ENCODE assay signal across 8 cellular contexts in the genomic region with DNA sequence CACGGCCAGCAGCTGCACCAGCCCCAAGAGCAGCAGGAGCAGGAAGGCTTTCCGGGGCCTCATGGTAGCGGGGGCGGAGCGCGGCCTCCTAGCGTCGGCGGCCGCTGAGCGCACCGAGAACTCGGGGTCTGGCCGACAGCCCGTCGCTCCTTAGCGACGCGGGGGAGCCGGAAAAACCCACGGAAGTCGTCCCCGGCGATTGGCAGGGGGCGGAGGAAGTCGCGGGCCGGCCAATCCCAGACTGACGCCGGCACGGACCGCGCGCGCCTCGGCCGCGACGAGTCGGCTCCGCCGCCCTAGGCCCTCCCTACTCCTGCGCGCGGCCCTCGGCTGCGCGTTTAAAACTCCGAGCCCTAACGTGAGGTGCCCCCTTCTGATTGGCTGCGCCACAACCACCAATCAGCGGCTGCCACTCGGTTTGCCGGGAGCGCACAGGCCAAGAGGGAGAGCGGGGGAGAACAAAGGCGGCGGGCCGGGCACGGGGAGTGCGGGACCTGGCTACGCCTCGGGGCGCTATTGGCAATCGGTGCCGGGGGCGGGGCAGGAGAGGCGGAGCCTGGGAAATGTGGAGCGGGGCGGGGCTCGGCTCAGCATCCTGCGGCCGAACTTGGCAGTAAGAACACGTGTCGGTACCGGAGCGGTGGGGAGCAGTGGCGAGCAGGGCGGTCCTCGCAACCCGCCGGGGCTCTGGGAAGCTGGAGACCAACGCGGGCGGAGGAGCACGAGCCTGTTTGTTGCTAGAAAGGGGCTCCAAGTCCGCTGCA. TPM values are rescaled to one million over a fixed set of nuclear protein-coding genes. Genes with fewer than 3 reads are reported as not detected.
DNase-seq lines count a peak whose midpoint lies in the region; ATAC-seq, FAIRE-seq and TF ChIP-seq lines count a peak whose summit lies in the region.

A gene with protein sequence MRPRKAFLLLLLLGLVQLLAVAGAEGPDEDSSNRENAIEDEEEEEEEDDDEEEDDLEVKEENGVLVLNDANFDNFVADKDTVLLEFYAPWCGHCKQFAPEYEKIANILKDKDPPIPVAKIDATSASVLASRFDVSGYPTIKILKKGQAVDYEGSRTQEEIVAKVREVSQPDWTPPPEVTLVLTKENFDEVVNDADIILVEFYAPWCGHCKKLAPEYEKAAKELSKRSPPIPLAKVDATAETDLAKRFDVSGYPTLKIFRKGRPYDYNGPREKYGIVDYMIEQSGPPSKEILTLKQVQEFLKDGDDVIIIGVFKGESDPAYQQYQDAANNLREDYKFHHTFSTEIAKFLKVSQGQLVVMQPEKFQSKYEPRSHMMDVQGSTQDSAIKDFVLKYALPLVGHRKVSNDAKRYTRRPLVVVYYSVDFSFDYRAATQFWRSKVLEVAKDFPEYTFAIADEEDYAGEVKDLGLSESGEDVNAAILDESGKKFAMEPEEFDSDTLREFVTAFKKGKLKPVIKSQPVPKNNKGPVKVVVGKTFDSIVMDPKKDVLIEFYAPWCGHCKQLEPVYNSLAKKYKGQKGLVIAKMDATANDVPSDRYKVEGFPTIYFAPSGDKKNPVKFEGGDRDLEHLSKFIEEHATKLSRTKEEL (minus strand): TSS at position 160 of the 764 bp plus-strand sequence. CDS start 97 bp downstream, at position 63.

- H3K9me3 ChIP-seq in CD4-positive, alpha-beta T cell (ENCODE audit: control insufficient read depth, low read length): no peaks in the 10 kb centered on the region
- H3K9me3 ChIP-seq in HepG2 (ENCODE audit: low read length): no peaks in the 10 kb centered on the region

- peak within 1 kb of the TSS; percentile 70 for H3K27ac ChIP-seq in CD4-positive, alpha-beta T cell (ENCODE audit: low read depth, low read length)
- peak within 1 kb of the TSS; percentile 95 for H3K27ac ChIP-seq in HepG2 (ENCODE audit: extremely low read length, insufficient read depth, low read length)

- H3K27me3 Mint-ChIP-seq in CD4-positive, alpha-beta T cell: no peaks in the 10 kb centered on the region

- peaks cover 40% of the 10 kb centered on the region for H3K79me2 ChIP-seq in HepG2 (ENCODE audit: insufficient read depth, low read length)

- peak; percentile 87 for FAIRE-seq in HepG2 (lab: Jason Lieb, UNC)

- peak within 1 kb of the TSS; percentile 90 to 95 (median 93) for H3K4me3 ChIP-seq in HepG2 (replicated peaks in 1 of 3; ENCODE audit: insufficient read depth in 1 of 3, low read depth in 2 of 3, low read length in 3 of 3)

- no peaks in the 10 kb centered on the region; the same call in 1 of the 2 replicates for H4K20me1 ChIP-seq in HepG2 (ENCODE audit: insufficient read depth, low read length)

- H3K4me1 Mint-ChIP-seq in CD4-positive, alpha-beta T cell (ENCODE audit: low read depth): peaks cover 54% of the 10 kb centered on the region

- peak; percentile 51; the same call in 1 of the 2 replicates for TF ChIP-seq RAD21 in HepG2 (CRISPR knock-in tag; IDR thresholded peaks at IDR 0.05)

- H3K36me3 ChIP-seq in HepG2 (replicated peaks in 1 of 2; ENCODE audit: control insufficient read depth in 1 of 2, insufficient read depth in 2 of 2, low read length in 2 of 2): peaks cover 3 to 14% of the 10 kb centered on the region in 2 experiments; a peak in 3 of 5 replicates

- in situ Hi-C loops in HepG2 (cut with HindIII; ENCODE audit: extremely low pct_ligation_motif_present, low pct_unique_long_range_greater_than_20kb): no loop called here

- intact Hi-C loops in CD4-positive, alpha-beta T cell (cut with DNase I, micrococcal nuclease): loop anchor here (1.0 to 10.0 kb wide), 10 partner anchors 23 to 469 kb away; a partner anchor contains a TSS
- intact Hi-C loops in HepG2 (cut with micrococcal nuclease; ENCODE audit: unreplicated experiment): loop anchor here (1.0 to 2.0 kb wide), 3 partner anchors 37 to 62 kb away; a partner anchor contains a TSS

- no peak for TF ChIP-seq CTCF in CD4-positive, alpha-beta T cell (IDR thresholded peaks at IDR 0.05)
- peak; percentile 3; the same call in 1 of the 2 replicates for TF ChIP-seq CTCF in HepG2 (CRISPR knock-in tag; IDR thresholded peaks at IDR 0.05)

- H2AFZ ChIP-seq in HepG2 (ENCODE audit: low read length): peak within 1 kb of the TSS; percentile 86

- DNase-seq in CD4-positive, alpha-beta T cell: peak; percentile 96 to 99 (median 99)
- DNase-seq in NCI-H82 (lab: John Stamatoyannopoulos, UW) (peak; percentile 99), dermis microvascular lymphatic vessel endothelial cell (ENCODE audit: low read depth in 2 of 2) (peak; percentile 97 to 100), HepG2 (ENCODE audit: low spot score) (peak; percentile 98)
- DNase-seq in activated CD4-positive, alpha-beta T cell treated with anti-CD3 and anti-CD28 coated beads, Interleukin-2, amount 50 U/mL, for 48 hours: peak; percentile 100
- peak; percentile 100 for DNase-seq in stimulated activated CD4-positive, alpha-beta T cell treated with anti-CD3 and anti-CD28 coated beads, Interleukin-4, amount 100 ng/mL, for 1 hour

- no TSS peak for BruUV-seq in HepG2 (replicated peaks; lab: Mats Ljungman, UMichigan)

- peak within 1 kb of the TSS; percentile 96 for H3K9ac ChIP-seq in HepG2 (ENCODE audit: insufficient read depth, low read depth, low read length)

- TF ChIP-seq EP300 in HepG2 (IDR thresholded peaks at IDR 0.05; ENCODE audit: low read depth in 2 of 2, low read length in 2 of 2) (no peak; a peak in 1 of 4 replicates), HepG2 (CRISPR knock-in tag; IDR thresholded peaks at IDR 0.05; ENCODE audit: borderline replicate concordance) (no peak)

- peaks cover 42% of the 10 kb centered on the region for H3K4me1 ChIP-seq in HepG2 (ENCODE audit: insufficient read depth, low read length)

- ATAC-seq in CD4-positive, alpha-beta T cell (ENCODE audit: poor library complexity): peak; percentile 88
- peak; percentile 94 for ATAC-seq in GM19397 (IDR thresholded peaks at IDR 0.05; ENCODE audit: unreplicated experiment)
- ATAC-seq in HG03571 (IDR thresholded peaks at IDR 0.05; ENCODE audit: unreplicated experiment): peak; percentile 93
- peak; percentile 95 for ATAC-seq in HepG2

- H3K4me3 Mint-ChIP-seq in CD4-positive, alpha-beta T cell: peak within 1 kb of the TSS; percentile 90

- H3K4me2 ChIP-seq in HepG2 (ENCODE audit: low read depth, low read length): peak within 1 kb of the TSS; percentile 86

- H3K27me3 ChIP-seq in CD4-positive, alpha-beta T cell (ENCODE audit: control insufficient read depth, insufficient read depth, low read length): no peaks in the 10 kb centered on the region
- no peaks in the 10 kb centered on the region; a peak in 1 of 5 replicates for H3K27me3 ChIP-seq in HepG2 (ENCODE audit: control insufficient read depth in 1 of 2, insufficient read depth in 2 of 2, low read length in 2 of 2)

- H3K27ac Mint-ChIP-seq in CD4-positive, alpha-beta T cell: peak within 1 kb of the TSS; percentile 91

- peak; percentile 88 to 90 for TF ChIP-seq POLR2A in HepG2 (IDR thresholded peaks at IDR 0.05; ENCODE audit: insufficient read depth in 1 of 2, low read depth in 2 of 2, low read length in 2 of 2)

- WGBS in HepG2 (ENCODE audit: low lambda C conversion rate): 0% methylated on average over 12 of the region's 87 CpGs

- CTCF ChIA-PET in CD4-positive, alpha-beta T cell (lab: Charles Lee): interaction anchor here (0.6 to 3.0 kb wide), 9 partner anchors 21 to 154 kb away, joined by 3 to 22 read pairs (median 4); a partner anchor contains a TSS
- CTCF ChIA-PET in HepG2 (lab: Yijun Ruan, JAX; ENCODE audit: low intra/inter-chr PET ratio, low total read pairs): interaction anchor here (1.1 kb wide), 1 partner anchor 23 kb away, joined by 3 read pairs; no protein-coding TSS in a partner anchor

- H3K36me3 Mint-ChIP-seq in CD4-positive, alpha-beta T cell (ENCODE audit: low read depth): peaks cover 11% of the 10 kb centered on the region

- POLR2A ChIA-PET in CD4-positive, alpha-beta T cell (lab: Charles Lee): interaction anchor here (0.7 to 4.6 kb wide), 15 partner anchors 17 to 330 kb away, joined by 3 to 32 read pairs (median 5); a partner anchor contains a TSS
- POLR2A ChIA-PET in HepG2 (lab: Yijun Ruan, JAX): interaction anchor here (1.1 to 2.7 kb wide), 4 partner anchors 20 to 431 kb away, joined by 3 to 13 read pairs (median 4); no protein-coding TSS in a partner anchor

- no peaks in the 10 kb centered on the region for H3K9me3 Mint-ChIP-seq in CD4-positive, alpha-beta T cell

TF ChIP-seq in HepG2, 621 proteins besides CTCF, POLR2A, EP300 and RAD21 (continues in another document):
- TF ChIP-seq ZKSCAN1 (IDR thresholded peaks at IDR 0.05; ENCODE audit: low read length): no peak
- peak; percentile 90 for TF ChIP-seq REPIN1 (CRISPR knock-in tag; IDR thresholded peaks at IDR 0.05; ENCODE audit: borderline replicate concordance, low read depth)
- TF ChIP-seq KLF12 (CRISPR knock-in tag; IDR thresholded peaks at IDR 0.05; ENCODE audit: borderline replicate concordance): peak; percentile 13; the same call in 1 of the 2 replicates

RNA-seq across cellular contexts. Expression of the gene that starts here (rescaled TPM):
- 10 to 100 TPM; 19.5 to 19.9 TPM for total RNA-seq in CD4-positive, alpha-beta T cell
- total RNA-seq in dermis microvascular lymphatic vessel endothelial cell (239 and 243 TPM in 2 replicates), HepG2 (2016; rRNA removed; fragmentation: Illumina TruSeq; extraction: Trizol) (171 and 402 TPM in 2 replicates)
- 22.9 and 25.7 TPM in 2 replicates for total RNA-seq in HepG2 (2016; cell fraction: cytosol; rRNA removed; fragmentation: Illumina TruSeq; extraction: Trizol; ENCODE audit: low read depth)
- 147 and 420 TPM in 2 replicates for total RNA-seq in HepG2 (2016; cell fraction: insoluble cytoplasmic fraction; rRNA removed; fragmentation: Illumina TruSeq; extraction: Trizol)
- total RNA-seq in HepG2 (2016; cell fraction: membrane; rRNA removed; fragmentation: Illumina TruSeq; extraction: Trizol): 46.8 and 54.4 TPM in 2 replicates
- total RNA-seq in HepG2 (2016; cell fraction: nucleus; rRNA removed; fragmentation: Illumina TruSeq; extraction: Trizol): 291 and 344 TPM in 2 replicates
- 257 and 278 TPM in 2 replicates for polyA plus RNA-seq in HepG2 (2011; rRNA removed)
- 265 and 293 TPM in 2 replicates for polyA plus RNA-seq in HepG2 (2011; cell fraction: cytosol; rRNA removed)
- polyA plus RNA-seq in HepG2 (2011; cell fraction: nucleus; rRNA removed): 106 and 130 TPM in 2 replicates
- polyA plus RNA-seq in HepG2 (2012): 244 and 280 TPM in 2 replicates
- 19.9 and 20.2 TPM in 2 replicates for polyA plus RNA-seq in HepG2 (2016; cell fraction: cytosol; fragmentation: Illumina TruSeq; extraction: Trizol; ENCODE audit: low read depth)
- polyA plus RNA-seq in HepG2 (2016; cell fraction: insoluble cytoplasmic fraction; fragmentation: Illumina TruSeq; extraction: Trizol; ENCODE audit: low read depth): 150 and 172 TPM in 2 replicates
- 32.6 and 38.7 TPM in 2 replicates for polyA plus RNA-seq in HepG2 (2016; cell fraction: membrane; fragmentation: Illumina TruSeq; extraction: Trizol; ENCODE audit: low read depth)
- 470 and 531 TPM in 2 replicates for polyA plus RNA-seq in HepG2 (2016; cell fraction: nucleus; fragmentation: Illumina TruSeq; extraction: Trizol; ENCODE audit: insufficient read depth, low read depth)
- 88.5 and 200 TPM in 2 replicates for polyA minus RNA-seq in HepG2 (2011; rRNA and poly(A)+ RNA removed; ENCODE audit: low replicate concordance)
- 156 and 159 TPM in 2 replicates for polyA minus RNA-seq in HepG2 (2011; cell fraction: cytosol; rRNA and poly(A)+ RNA removed)
- polyA minus RNA-seq in HepG2 (2011; cell fraction: nucleus; rRNA and poly(A)+ RNA removed): 65.0 and 77.7 TPM in 2 replicates

Comparison
In these comparisons a context has a peak if more than half of its experiments do, and no peak if none do; other contexts are left out.
1. Peak in every context shown above with its lines: DNase-seq, ATAC-seq, H3K4me3 ChIP-seq and H3K27ac ChIP-seq.